In the genomic region with DNA sequence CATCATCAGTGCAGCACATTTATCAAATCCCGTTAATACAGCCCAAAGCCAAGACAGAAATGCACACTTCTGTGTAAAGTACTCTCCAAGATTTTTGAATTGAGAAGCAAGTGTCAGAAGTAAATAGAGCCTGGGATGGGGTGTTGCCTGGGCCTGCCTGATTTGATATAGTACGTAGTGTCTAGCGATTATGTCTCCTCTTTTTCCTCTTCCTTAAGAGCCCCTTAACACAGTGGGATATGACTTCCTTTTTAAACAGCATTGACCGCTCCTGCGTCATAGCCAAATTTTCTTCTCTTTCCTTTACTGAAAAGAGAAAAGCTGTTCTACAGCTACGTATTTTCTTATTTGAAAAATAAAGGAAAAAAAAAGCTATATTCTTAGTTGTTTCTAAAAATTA, we compare ENCODE assay signal across 20 cellular contexts.
"Had no signal": no experiment of that assay in that cellular context is flagged by ENCODE, and none has a peak within 500 bp of the region (broad histone marks: within the 10 kb centered on the region; RNA-seq: fewer than 3 reads in every experiment).

No MANE protein-coding gene starts in this region.

- H3K9me3 Mint-ChIP-seq: activated T-cell treated with anti-CD3 and anti-CD28 coated beads, Interleukin-2, amount 50 U/mL, for 4 hours; mesothelial cell of epicardium; stimulated activated memory B cell treated with anti-CD40 and anti-IgM and Interleukin-4, amounts not matched to agents 10 μg/mL and 1 μg/mL and 100 μg/mL, for 72 hours had no signal

- H3K4me3 Mint-ChIP-seq: activated T-cell treated with anti-CD3 and anti-CD28 coated beads, Interleukin-2, amount 50 U/mL, for 4 hours; mesothelial cell of epicardium; stimulated activated memory B cell treated with anti-CD40 and anti-IgM and Interleukin-4, amounts not matched to agents 10 μg/mL and 1 μg/mL and 100 μg/mL, for 72 hours had no signal

- FAIRE-seq: TTC549 had no signal

- H3K36me3 ChIP-seq: sigmoid colon, transverse colon, vagina, WERI-Rb-1 had no signal

- H3K4me3 ChIP-seq: sigmoid colon, smooth muscle cell, transverse colon, vagina had no signal

- H3K27me3 Mint-ChIP-seq: stimulated activated memory B cell treated with anti-CD40 and anti-IgM and Interleukin-4, amounts not matched to agents 10 μg/mL and 1 μg/mL and 100 μg/mL, for 72 hours had no signal

- H3K9me3 ChIP-seq: sigmoid colon, transverse colon, vagina had no signal

- H3K4me1 ChIP-seq: sigmoid colon, vagina had no signal

- H3K27ac Mint-ChIP-seq: mesothelial cell of epicardium; stimulated activated memory B cell treated with anti-CD40 and anti-IgM and Interleukin-4, amounts not matched to agents 10 μg/mL and 1 μg/mL and 100 μg/mL, for 72 hours had no signal

- H3K36me3 Mint-ChIP-seq: mesothelial cell of epicardium had no signal

- H3K27ac ChIP-seq: epithelial cell of prostate, sigmoid colon, transverse colon, vagina, WERI-Rb-1 had no signal

- H3K27me3 ChIP-seq: sigmoid colon, transverse colon, vagina had no signal

- H3K4me2 ChIP-seq: smooth muscle cell had no signal

- ATAC-seq: activated T-cell treated with anti-CD3 and anti-CD28 coated beads, Interleukin-2, amount 50 U/mL, for 4 hours; left lobe of liver; stimulated activated memory B cell treated with anti-CD40 and anti-IgM and Interleukin-4, amounts not matched to agents 10 μg/mL and 1 μg/mL and 100 μg/mL, for 72 hours had no signal

- DNase-seq: activated CD4-positive, alpha-beta T cell treated with anti-CD3 and anti-CD28 coated beads for 1 hour; activated CD8-positive, alpha-beta memory T cell treated with anti-CD3 and anti-CD28 coated beads, Interleukin-2, amount 50 U/mL, for 48 hours; activated naive CD4-positive, alpha-beta T cell treated with Interleukin-2 at 50 U/mL for 16 hours; activated T-cell treated with anti-CD3 and anti-CD28 coated beads, Interleukin-2, amount 50 U/mL, for 4 hours; amygdala; nucleus accumbens; posterior cingulate gyrus; retina; sigmoid colon; stimulated activated CD4-positive, alpha-beta T cell treated with anti-CD3 and anti-CD28 coated beads, Interleukin-15, amount 100 ng/mL, for 24 hours; T-helper 1 cell; transverse colon; WERI-Rb-1 had no signal
